In the genomic region with DNA sequence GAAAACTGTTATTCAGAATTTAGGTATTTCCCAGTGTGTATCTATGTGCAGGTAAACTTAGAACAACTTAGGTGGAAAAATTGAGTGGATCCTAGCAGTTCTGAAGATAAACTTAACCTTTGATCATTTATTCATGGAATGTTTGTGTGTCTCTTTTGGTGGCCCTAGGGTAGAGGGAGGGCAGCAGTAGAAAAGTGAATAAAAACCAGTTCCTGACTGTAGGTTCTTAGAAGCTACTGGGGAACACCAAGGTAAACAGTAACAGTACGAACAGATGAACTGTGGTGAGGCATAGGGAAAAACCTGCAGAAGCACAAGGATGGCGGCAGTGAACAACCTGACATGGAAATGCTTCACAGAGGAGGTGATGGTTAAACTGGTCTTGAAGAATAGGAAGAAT, we compare ENCODE assay signal across 11 cellular contexts. TPM values are rescaled to one million over a fixed set of nuclear protein-coding genes. Genes with fewer than 3 reads are reported as not detected.
DNase-seq lines count a peak whose midpoint lies in the region; ATAC-seq and TF ChIP-seq lines count a peak whose summit lies in the region.
"Had no signal": no experiment of that assay in that cellular context is flagged by ENCODE, and none has a peak within 500 bp of the region (broad histone marks: within the 10 kb centered on the region; RNA-seq: fewer than 3 reads in every experiment).

No MANE protein-coding gene starts in this region.

- peaks cover 10% of the 10 kb centered on the region for H3K4me1 ChIP-seq in mesenchymal stem cell (ENCODE audit: control insufficient read depth, insufficient read depth, low read depth, low read length)
- peaks cover 30 to 42% of the 10 kb centered on the region in 2 donors for H3K4me1 ChIP-seq in thyroid gland

- peak overlapping the region in 1 of 2 experiments; percentile 70 for H3K18ac ChIP-seq in mesenchymal stem cell (ENCODE audit: low read depth in 1 of 2, low read length in 2 of 2)

- H2AFZ ChIP-seq in mesenchymal stem cell (ENCODE audit: low read depth, low read length), result no peak overlapping the region

- H3K4me1 Mint-ChIP-seq in activated T-cell treated with anti-CD3 and anti-CD28 coated beads, Interleukin-2, amount 50 U/mL, for 4 hours (ENCODE audit: low read depth), result peaks cover 65% of the 10 kb centered on the region

- H2BK120ac ChIP-seq in mesenchymal stem cell (ENCODE audit: low read depth, low read length), result peak overlapping the region; percentile 27

- H3K36me3 Mint-ChIP-seq in activated T-cell treated with anti-CD3 and anti-CD28 coated beads, Interleukin-2, amount 50 U/mL, for 4 hours (ENCODE audit: insufficient read depth), result peaks cover 13% of the 10 kb centered on the region

- H4K91ac ChIP-seq in mesenchymal stem cell (ENCODE audit: low read length), result no peak overlapping the region

- H2AK5ac ChIP-seq in mesenchymal stem cell (ENCODE audit: low read length, severe bottlenecking), result peak overlapping the region; percentile 77

- H2BK12ac ChIP-seq in mesenchymal stem cell (ENCODE audit: low read length in 2 of 2), result peak overlapping the region in 1 of 2 experiments; percentile 52

- H3K14ac ChIP-seq in mesenchymal stem cell (ENCODE audit: low read length in 2 of 2), result no peak overlapping the region

- H3K23ac ChIP-seq in mesenchymal stem cell (ENCODE audit: low read length in 2 of 2), result no peak overlapping the region

- no peak for ATAC-seq in activated T-cell treated with anti-CD3 and anti-CD28 coated beads, Interleukin-2, amount 50 U/mL, for 4 hours
- no peak for ATAC-seq in GM19324 (IDR thresholded peaks at IDR 0.05; ENCODE audit: low FRiP score, unreplicated experiment)

- peak overlapping the region; percentile 83 for H3K9ac ChIP-seq in mesenchymal stem cell (ENCODE audit: low read length)

- 89% methylated on average over 2 of the region's 2 CpGs for WGBS in mesenchymal stem cell
- 73 to 78% methylated on average over 2 of the region's 2 CpGs for WGBS in thyroid gland, 2 donors

- no peak overlapping the region for H4K8ac ChIP-seq in mesenchymal stem cell (ENCODE audit: low read length)

- no peaks in the 10 kb centered on the region for H3K9me3 Mint-ChIP-seq in activated T-cell treated with anti-CD3 and anti-CD28 coated beads, Interleukin-2, amount 50 U/mL, for 4 hours

- H3K4me3 ChIP-seq in astrocyte of the spinal cord (ENCODE audit: low read depth, low read length), result peak overlapping the region; percentile 4
- H3K4me3 ChIP-seq in mesenchymal stem cell (ENCODE audit: insufficient read depth in 1 of 2, low read depth in 1 of 2, low read length in 2 of 2), result peak overlapping the region in 1 of 2 experiments; percentile 83
- peak overlapping the region in 1 of 3 donors; percentile 47 for H3K4me3 ChIP-seq in thyroid gland (replicated peaks in 1 of 3)

- peak overlapping the region in 1 of 2 experiments; percentile 41 for H3K4ac ChIP-seq in mesenchymal stem cell (ENCODE audit: low read depth in 1 of 2, low read length in 2 of 2)

- H3K27me3 ChIP-seq in mesenchymal stem cell (ENCODE audit: control insufficient read depth in 1 of 2, insufficient read depth in 1 of 2, low read length in 2 of 2) (peaks cover 0 to 2% of the 10 kb centered on the region in 2 experiments), thyroid gland (no peaks in the 10 kb centered on the region)

- no peaks in the 10 kb centered on the region for H3K27me3 Mint-ChIP-seq in activated T-cell treated with anti-CD3 and anti-CD28 coated beads, Interleukin-2, amount 50 U/mL, for 4 hours (ENCODE audit: low read depth)

- intact Hi-C loops in thyroid gland (cut with DNase I), result no loop called here

- H3K4me3 Mint-ChIP-seq in activated T-cell treated with anti-CD3 and anti-CD28 coated beads, Interleukin-2, amount 50 U/mL, for 4 hours, result peak overlapping the region; percentile 96

- H3K27ac ChIP-seq in mesenchymal stem cell (ENCODE audit: low read length, poor library complexity, severe bottlenecking) (no peak overlapping the region), thyroid gland (peak overlapping the region in 2 of 3 donors; percentile 88)

- no peak overlapping the region for H3K4me2 ChIP-seq in mesenchymal stem cell (ENCODE audit: low read length, poor library complexity, severe bottlenecking)

- in situ Hi-C loops in astrocyte of the spinal cord (cut with HindIII; ENCODE audit: low sequenced_read_pairs), result no loop called here

- H3K36me3 ChIP-seq in mesenchymal stem cell (ENCODE audit: control insufficient read depth in 1 of 2, insufficient read depth in 2 of 2, low read depth in 1 of 2, low read length in 2 of 2) (peaks cover 0 to 8% of the 10 kb centered on the region in 2 experiments), thyroid gland (no peaks in the 10 kb centered on the region)

- no peak for TF ChIP-seq POLR2A in thyroid gland (IDR thresholded peaks at IDR 0.05)

- no peaks in the 10 kb centered on the region for H3K9me3 ChIP-seq in mesenchymal stem cell (ENCODE audit: control insufficient read depth, low read length)
- H3K9me3 ChIP-seq in thyroid gland, result no peaks in the 10 kb centered on the region

- H2BK5ac ChIP-seq in mesenchymal stem cell (ENCODE audit: low read depth, low read length, poor library complexity, severe bottlenecking), result peak overlapping the region; percentile 44

- DNase-seq in activated T-cell treated with anti-CD3 and anti-CD28 coated beads, Interleukin-2, amount 50 U/mL, for 4 hours, result no peak
- no peak for DNase-seq in activated T-cell treated with anti-CD3 and anti-CD28 coated beads, Interleukin-2, amount 50 U/mL, for 48 hours
- no peak for DNase-seq in astrocyte of the spinal cord (ENCODE audit: low read depth, low spot score)
- DNase-seq in mesenchymal stem cell, result no peak
- no peak for DNase-seq in thyroid gland
- no peak for DNase-seq in NCI-H1092 (lab: John Stamatoyannopoulos, UW)
- no peak for DNase-seq in stimulated activated naive CD4-positive, alpha-beta T cell treated with Interleukin-2 at 50 U/mL for 16 hours (lab: John Stamatoyannopoulos, UW)
- DNase-seq: COR-L47, left colon, NCI-H187 treated with DMSO at 0.1 percent for 48 hours had no signal

- H2BK15ac ChIP-seq in mesenchymal stem cell (ENCODE audit: low read depth, poor library complexity, severe bottlenecking), result peak overlapping the region; percentile 48

- peaks cover 5% of the 10 kb centered on the region for H3K79me1 ChIP-seq in mesenchymal stem cell (replicated peaks; ENCODE audit: low read length, poor library complexity, severe bottlenecking)

- TF ChIP-seq CTCF in astrocyte of the spinal cord (IDR thresholded peaks at IDR 0.05; ENCODE audit: low read depth, low read length) (no peak), thyroid gland (IDR thresholded peaks at IDR 0.05) (no peak)

RNA-seq across cellular contexts. Expression of gene SNRK, which starts 2.5 kb away (rescaled TPM):
- 10 to 100 TPM; 19.6 to 21.3 (median 19.6) TPM for total RNA-seq in activated T-cell treated with anti-CD3 and anti-CD28 coated beads, Interleukin-2, amount 50 U/mL, for 4 hours
- 13.9 TPM for polyA plus RNA-seq in mesenchymal stem cell (2013, experiment 1 of 2)
- polyA plus RNA-seq in mesenchymal stem cell (2013, experiment 2 of 2), result 13.7 TPM
- total RNA-seq in thyroid gland, result 10 to 100 TPM; 44.2 to 90.5 (median 65.0) TPM
